ENCODE assay signal across 16 cellular contexts in the genomic region with DNA sequence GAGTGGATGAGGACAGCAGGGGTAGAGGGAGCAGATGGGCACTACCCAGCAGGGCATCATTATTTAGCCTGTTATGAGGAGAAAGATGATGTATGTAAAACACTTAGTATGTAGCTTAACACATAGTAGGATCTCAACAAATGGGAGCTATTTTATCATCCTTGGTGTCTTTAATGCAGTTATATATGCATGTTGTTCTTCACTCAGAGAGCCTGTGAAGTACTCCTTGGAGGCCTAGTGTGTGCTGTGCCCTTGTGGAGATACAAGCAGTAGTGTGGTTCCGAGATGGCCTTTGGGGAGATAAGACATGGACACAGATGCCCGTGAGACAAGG.
"Had no signal": no experiment of that assay in that cellular context is flagged by ENCODE, and none has a peak within 500 bp of the region (broad histone marks: within the 10 kb centered on the region; RNA-seq: fewer than 3 reads in every experiment).

No MANE protein-coding gene starts in this region.

- DNase-seq: activated B cell treated with CpG ODN at 0.5 μM for 24 hours; activated CD4-positive, alpha-beta memory T cell treated with anti-CD3 and anti-CD28 coated beads for 36 hours; activated CD4-positive, alpha-beta T cell treated with anti-CD3 and anti-CD28 coated beads for 4 hours; activated gamma-delta T cell treated with Interleukin-2 at 50 U/mL for 16 hours; activated T-cell treated with anti-CD3 and anti-CD28 coated beads for 4 hours; effector CD4-positive, alpha-beta T cell; naive thymus-derived CD4-positive, alpha-beta T cell; sigmoid colon; stimulated activated CD4-positive, alpha-beta T cell treated with anti-CD3 and anti-CD28 coated beads, Interleukin-2, amount 100 ng/mL, for 24 hours; T-helper 17 cell had no signal

- H3K27me3 ChIP-seq: adrenal gland, esophagus muscularis mucosa, sigmoid colon, tibial nerve had no signal

- H3K27me3 Mint-ChIP-seq: stimulated activated naive CD8-positive, alpha-beta T cell treated with anti-CD3 and anti-CD28 coated beads, Interleukin-15, Interleukin-2, amounts not matched to agents 100 ng/mL and 50 ng/mL, for 24 hours; T-helper 17 cell had no signal

- H3K9me3 ChIP-seq: adrenal gland, esophagus muscularis mucosa, sigmoid colon, tibial nerve had no signal

- H3K36me3 Mint-ChIP-seq: activated CD4-positive, alpha-beta memory T cell treated with anti-CD3 and anti-CD28 coated beads for 36 hours had no signal

- H3K4me3 ChIP-seq: adrenal gland, esophagus muscularis mucosa, sigmoid colon, tibial nerve had no signal

- H3K9me3 Mint-ChIP-seq: activated B cell treated with CpG ODN at 0.5 μM for 24 hours; activated CD4-positive, alpha-beta memory T cell treated with anti-CD3 and anti-CD28 coated beads for 36 hours; activated T-helper 1 cell treated with anti-CD3 and anti-CD28 coated beads, Interleukin-12 subunit alpha, Interleukin-12 subunit beta, Interleukin-2, Interleukin-4 antibody, amounts not matched to agents 30 ng/mL and 10 ng/mL and 1 ng/mL, durations not matched to agents 14 hours and 24 hours and 36 hours; naive thymus-derived CD4-positive, alpha-beta T cell; stimulated activated naive CD8-positive, alpha-beta T cell treated with anti-CD3 and anti-CD28 coated beads, Interleukin-15, Interleukin-2, amounts not matched to agents 100 ng/mL and 50 ng/mL, for 24 hours had no signal

- ATAC-seq: activated naive CD4-positive, alpha-beta T cell treated with anti-CD3 and anti-CD28 coated beads, Interleukin-2, amount 50 U/mL, for 72 hours; naive thymus-derived CD4-positive, alpha-beta T cell; T-helper 17 cell had no signal

- H3K27ac Mint-ChIP-seq: activated B cell treated with CpG ODN at 0.5 μM for 24 hours; activated CD4-positive, alpha-beta memory T cell treated with anti-CD3 and anti-CD28 coated beads for 36 hours; activated naive CD4-positive, alpha-beta T cell treated with anti-CD3 and anti-CD28 coated beads, Interleukin-2, amount 50 U/mL, for 72 hours; activated T-helper 1 cell treated with anti-CD3 and anti-CD28 coated beads, Interleukin-12 subunit alpha, Interleukin-12 subunit beta, Interleukin-2, Interleukin-4 antibody, amounts not matched to agents 30 ng/mL and 10 ng/mL and 1 ng/mL, durations not matched to agents 14 hours and 24 hours and 36 hours; stimulated activated naive CD8-positive, alpha-beta T cell treated with anti-CD3 and anti-CD28 coated beads, Interleukin-15, Interleukin-2, amounts not matched to agents 100 ng/mL and 50 ng/mL, for 24 hours; T-helper 17 cell had no signal

- H3K27ac ChIP-seq: adrenal gland, esophagus muscularis mucosa, sigmoid colon had no signal

- H3K4me3 Mint-ChIP-seq: activated B cell treated with CpG ODN at 0.5 μM for 24 hours; activated CD4-positive, alpha-beta memory T cell treated with anti-CD3 and anti-CD28 coated beads for 36 hours; activated T-helper 1 cell treated with anti-CD3 and anti-CD28 coated beads, Interleukin-12 subunit alpha, Interleukin-12 subunit beta, Interleukin-2, Interleukin-4 antibody, amounts not matched to agents 30 ng/mL and 10 ng/mL and 1 ng/mL, durations not matched to agents 14 hours and 24 hours and 36 hours; naive thymus-derived CD4-positive, alpha-beta T cell; stimulated activated naive CD8-positive, alpha-beta T cell treated with anti-CD3 and anti-CD28 coated beads, Interleukin-15, Interleukin-2, amounts not matched to agents 100 ng/mL and 50 ng/mL, for 24 hours had no signal

- H3K36me3 ChIP-seq: adrenal gland, esophagus muscularis mucosa, sigmoid colon, tibial nerve had no signal
